Comparison of ENCODE assay signal across 16 cellular contexts in the genomic region with DNA sequence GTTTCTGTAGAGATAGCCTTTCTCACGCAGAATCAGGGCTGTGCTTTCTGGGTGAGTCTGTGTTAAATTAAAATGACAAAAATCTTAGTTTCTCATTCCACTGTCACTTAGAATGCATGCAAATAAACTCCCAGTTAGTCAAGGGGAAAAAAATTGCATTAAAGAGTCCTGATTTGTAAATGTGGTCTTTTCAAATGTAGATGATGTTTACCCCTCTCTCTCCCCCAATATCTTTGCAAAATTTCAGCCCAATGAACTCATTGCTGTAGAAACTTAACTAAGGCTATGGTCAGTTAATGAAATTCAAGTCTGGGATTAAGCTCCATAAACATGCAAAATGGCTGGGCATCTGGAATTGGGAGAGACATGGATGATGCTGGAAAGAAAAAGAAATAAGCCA.
A peak's percentile ranks its signal among the peaks of the same experiment; 100 is the strongest.
DNase-seq lines count a peak whose midpoint lies in the region; ATAC-seq and TF ChIP-seq lines count a peak whose summit lies in the region.
"Had no signal": no experiment of that assay in that cellular context is flagged by ENCODE, and none has a peak within 500 bp of the region (broad histone marks: within the 10 kb centered on the region; RNA-seq: fewer than 3 reads in every experiment).

No MANE protein-coding gene starts in this region.

- no peaks in the 10 kb centered on the region for H3K9me2 ChIP-seq in MM.1S (replicated peaks; ENCODE audit: insufficient read depth, low read length)

- no peak for TF ChIP-seq CTCF in cardiac muscle cell (IDR thresholded peaks at IDR 0.05; ENCODE audit: low read depth, low read length)
- no peak for TF ChIP-seq CTCF in left ventricle myocardium inferior (IDR thresholded peaks at IDR 0.05; ENCODE audit: borderline replicate concordance)
- TF ChIP-seq CTCF in WTC11 (IDR thresholded peaks at IDR 0.05) = no peak
- no peak for TF ChIP-seq CTCF in MM.1S (IDR thresholded peaks at IDR 0.05; ENCODE audit: low read length)
- no peak for TF ChIP-seq CTCF in Calu3 (IDR thresholded peaks at IDR 0.05; ENCODE audit: unreplicated experiment)

- H3K27me3 ChIP-seq in cardiac muscle cell = no peaks in the 10 kb centered on the region
- H3K27me3 ChIP-seq in left ventricle myocardium inferior (ENCODE audit: low read depth) = no peaks in the 10 kb centered on the region
- no peaks in the 10 kb centered on the region for H3K27me3 ChIP-seq in MM.1S (replicated peaks; ENCODE audit: insufficient read depth, low read length)

- no peak overlapping the region for H3K9ac ChIP-seq in MM.1S (ENCODE audit: low read length)

- H3K9me3 ChIP-seq in cardiac muscle cell (ENCODE audit: low read depth) (no peaks in the 10 kb centered on the region), left ventricle myocardium inferior (replicated peaks) (no peaks in the 10 kb centered on the region), MM.1S (replicated peaks; ENCODE audit: insufficient read depth, low read length) (no peaks in the 10 kb centered on the region)

- H4K20me1 ChIP-seq in MM.1S (ENCODE audit: insufficient read depth, low read length) = no peaks in the 10 kb centered on the region

- H3K27me3 Mint-ChIP-seq in WTC11 (ENCODE audit: low read depth) (no peaks in the 10 kb centered on the region), Calu3 (ENCODE audit: unreplicated experiment) (no peaks in the 10 kb centered on the region)

- ATAC-seq in WTC11 = peak; percentile 41; the same call in 1 of the 2 replicates
- ATAC-seq: CD8-positive, alpha-beta T cell; HepG2 had no signal

- H3F3A ChIP-seq in MM.1S (ENCODE audit: insufficient read depth, low read length) = no peaks in the 10 kb centered on the region

- H3K4me2 ChIP-seq in MM.1S (ENCODE audit: low read depth, low read length) = no peak overlapping the region

- H3K36me3 ChIP-seq in cardiac muscle cell (no peaks in the 10 kb centered on the region), left ventricle myocardium inferior (no peaks in the 10 kb centered on the region), MM.1S (replicated peaks; ENCODE audit: insufficient read depth, low read length) (no peaks in the 10 kb centered on the region)

- peak overlapping the region; percentile 78 for H3K27ac ChIP-seq in cardiac muscle cell
- no peak overlapping the region for H3K27ac ChIP-seq in left ventricle myocardium inferior (replicated peaks)
- no peak overlapping the region for H3K27ac ChIP-seq in MM.1S (ENCODE audit: low read length)
- H3K27ac ChIP-seq: 22Rv1 had no signal

- CTCF ChIA-PET in WTC11 (lab: Charles Lee) = interaction anchor here (1.4 kb wide), 1 partner anchor 42 kb away, joined by 3 read pairs; no protein-coding TSS in a partner anchor
- CTCF ChIA-PET in Calu3 (lab: Charles Lee) = no interaction called here

- BruUV-seq in Calu3 (replicated peaks; lab: Mats Ljungman, UMichigan) = no TSS peak

- H3K36me3 Mint-ChIP-seq in WTC11 = no peaks in the 10 kb centered on the region
- H3K36me3 Mint-ChIP-seq in Calu3 (ENCODE audit: insufficient read depth, unreplicated experiment) = no peaks in the 10 kb centered on the region
- H3K36me3 Mint-ChIP-seq: CD14-positive monocyte; CD8-positive, alpha-beta T cell had no signal

- POLR2A ChIA-PET in WTC11 (lab: Charles Lee) = no interaction called here

- H3K9me3 Mint-ChIP-seq in WTC11 (no peaks in the 10 kb centered on the region), Calu3 (ENCODE audit: low read depth, unreplicated experiment) (no peaks in the 10 kb centered on the region)

- H3K4me1 Mint-ChIP-seq in WTC11 (peaks cover 68% of the 10 kb centered on the region), Calu3 (ENCODE audit: low read depth, unreplicated experiment) (peaks cover 11% of the 10 kb centered on the region)
- H3K4me1 Mint-ChIP-seq: CD14-positive monocyte had no signal

- peak overlapping the region; percentile 62 for H3K4me3 Mint-ChIP-seq in WTC11
- H3K4me3 Mint-ChIP-seq in Calu3 (ENCODE audit: low read depth, unreplicated experiment) = no peak overlapping the region
- H3K4me3 Mint-ChIP-seq: CD14-positive monocyte; CD8-positive, alpha-beta T cell had no signal

- intact Hi-C loops in left ventricle myocardium inferior (cut with micrococcal nuclease) = no loop called here
- intact Hi-C loops in Calu3 (cut with micrococcal nuclease; ENCODE audit: unreplicated experiment) = no loop called here

- H3K4me1 ChIP-seq in cardiac muscle cell (ENCODE audit: low read depth) = peaks cover 19% of the 10 kb centered on the region
- H3K4me1 ChIP-seq in left ventricle myocardium inferior = no peaks in the 10 kb centered on the region
- no peaks in the 10 kb centered on the region for H3K4me1 ChIP-seq in MM.1S (ENCODE audit: low read length)

- no peaks in the 10 kb centered on the region for H3K79me2 ChIP-seq in MM.1S (ENCODE audit: low read length)

- H3K27ac Mint-ChIP-seq in WTC11 (peak overlapping the region; percentile 82), Calu3 (ENCODE audit: unreplicated experiment) (no peak overlapping the region)
- H3K27ac Mint-ChIP-seq: CD14-positive monocyte; CD8-positive, alpha-beta T cell had no signal

- H2AFZ ChIP-seq in MM.1S (ENCODE audit: low read length) = no peak overlapping the region

- DNase-seq in cardiac muscle cell (ENCODE audit: low read depth in 1 of 2, low spot score in 1 of 2) (no peak), left ventricle myocardium inferior (no peak), WTC11 (ENCODE audit: low spot score) (no peak), retina (no peak), NCI-H1694 (lab: John Stamatoyannopoulos, UW) (no peak), MM.1S (no peak), Calu3 (no peak)
- DNase-seq: CD8-positive, alpha-beta T cell; COR-L47; DND-41; GDM1; GOT3 had no signal

- H3K4me3 ChIP-seq in cardiac muscle cell (no peak overlapping the region), left ventricle myocardium inferior (no peak overlapping the region), iPS-11a (ENCODE audit: low read depth, low read length) (peak overlapping the region; percentile 9), MM.1S (ENCODE audit: low read length) (no peak overlapping the region)

TF ChIP-seq in WTC11, 78 proteins besides CTCF, POLR2A, EP300 and RAD21 (continues in another document):
- no peak for TF ChIP-seq ELF4 (CRISPR knock-in tag; IDR thresholded peaks at IDR 0.05; ENCODE audit: low read depth)
- no peak for TF ChIP-seq HMGXB4 (CRISPR knock-in tag; IDR thresholded peaks at IDR 0.05)
- TF ChIP-seq ZNF671 (CRISPR knock-in tag; IDR thresholded peaks at IDR 0.05) = no peak
- TF ChIP-seq NR2C2 (CRISPR knock-in tag; IDR thresholded peaks at IDR 0.05) = no peak
- TF ChIP-seq, protein P1, sequence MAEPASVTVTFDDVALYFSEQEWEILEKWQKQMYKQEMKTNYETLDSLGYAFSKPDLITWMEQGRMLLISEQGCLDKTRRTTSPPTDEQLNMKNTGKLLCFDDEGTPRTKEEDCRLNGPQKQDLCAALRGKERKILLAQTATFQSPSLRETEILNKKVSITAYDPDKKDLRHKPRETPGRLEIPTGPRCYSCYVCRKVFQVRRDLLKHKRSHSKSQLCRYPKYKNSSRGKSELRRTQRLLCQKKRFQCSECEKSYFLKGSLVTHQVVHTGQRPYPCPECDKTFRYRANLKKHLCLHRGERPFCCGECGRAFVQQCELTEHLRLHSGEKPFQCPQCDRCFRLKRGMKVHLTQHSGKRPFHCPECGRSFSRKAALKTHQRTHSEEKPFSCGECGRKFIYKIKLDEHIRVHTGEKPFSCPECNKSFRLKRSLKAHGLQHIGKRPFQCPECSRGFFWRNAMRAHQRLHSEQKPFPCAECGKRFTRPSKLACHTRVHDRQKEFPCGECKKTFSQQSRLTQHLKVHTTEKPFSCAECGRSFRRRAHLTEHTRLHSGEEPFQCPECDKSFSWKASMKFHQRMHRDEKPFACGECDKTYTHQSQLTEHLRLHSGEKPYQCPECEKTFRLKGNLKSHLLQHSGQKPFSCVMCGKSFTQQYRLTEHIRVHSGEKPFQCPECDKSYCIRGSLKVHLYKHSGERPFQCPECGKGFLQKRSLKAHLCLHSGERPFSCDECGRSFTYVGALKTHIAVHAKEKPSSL (CRISPR knock-in tag; conservative IDR thresholded peaks at IDR 0.05) = no peak
- no peak for TF ChIP-seq SMAD4 (CRISPR knock-in tag; IDR thresholded peaks at IDR 0.05)
- no peak for TF ChIP-seq AFF4 (CRISPR knock-in tag; IDR thresholded peaks at IDR 0.05; ENCODE audit: borderline replicate concordance)
